Comparison of ENCODE assay signal across 16 cellular contexts in the genomic region with DNA sequence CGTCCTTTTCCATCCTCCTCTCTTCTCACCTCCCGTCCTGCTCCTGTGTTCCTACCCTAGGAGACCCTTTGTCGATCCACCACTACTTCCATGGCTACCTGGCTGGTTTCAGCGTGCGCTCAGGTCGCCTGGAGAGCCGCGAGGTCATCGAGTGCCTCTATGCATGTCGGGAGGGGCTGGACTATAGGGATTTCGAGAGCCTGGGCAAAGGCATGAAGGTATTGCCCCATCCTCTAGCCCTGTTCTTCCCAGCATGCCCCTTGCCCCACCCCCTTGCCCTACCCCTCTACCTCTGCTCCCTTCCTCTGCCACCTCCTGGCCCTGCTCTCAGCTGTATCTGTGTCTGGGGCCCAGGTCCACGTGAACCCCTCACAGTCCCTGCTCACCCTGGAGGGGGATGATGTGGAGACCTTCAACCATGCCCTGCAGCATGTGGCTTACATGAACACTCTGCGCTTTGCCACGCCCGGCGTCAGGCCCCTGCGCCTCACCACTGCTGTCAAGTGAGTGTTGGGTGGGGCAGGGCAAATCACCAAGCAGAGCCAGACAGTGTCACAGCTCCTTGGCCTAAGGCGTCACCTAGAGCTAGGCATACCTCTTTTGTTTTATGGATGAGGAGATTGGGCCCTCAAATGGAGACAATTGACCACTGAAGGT. TPM values are rescaled to one million over a fixed set of nuclear protein-coding genes. Genes with fewer than 3 reads are reported as not detected.
"Had no signal": no experiment of that assay in that cellular context is flagged by ENCODE, and none has a peak within 500 bp of the region (broad histone marks: within the 10 kb centered on the region; RNA-seq: fewer than 3 reads in every experiment).

No MANE protein-coding gene starts in this region.

- H3K36me3 ChIP-seq: right atrium auricular region, SJCRH30 had no signal

- DNase-seq: activated gamma-delta T cell; psoas muscle; stimulated activated naive B cell treated with anti-CD40 and anti-IgM and Interleukin-4, amounts not matched to agents 10 μg/mL and 1 μg/mL and 100 μg/mL, for 72 hours had no signal

- H3K9me3 ChIP-seq: esophagus muscularis mucosa, psoas muscle, right atrium auricular region, SJCRH30, testis had no signal

- H3K4me1 Mint-ChIP-seq: WTC11 had no signal

- H3K27ac ChIP-seq: coronary artery, esophagus muscularis mucosa, psoas muscle, right atrium auricular region, testis had no signal

- H3K27me3 ChIP-seq: esophagus muscularis mucosa, right atrium auricular region, SJCRH30, testis had no signal

- H3K4me3 ChIP-seq: coronary artery, esophagus muscularis mucosa, psoas muscle, right atrium auricular region, SJCRH30, skin epidermis, testis had no signal

- H3K4me1 ChIP-seq: psoas muscle, right atrium auricular region, testis had no signal

- H3K27me3 Mint-ChIP-seq: activated naive CD8-positive, alpha-beta T cell treated with anti-CD3 and anti-CD28 coated beads for 36 hours; naive thymus-derived CD4-positive, alpha-beta T cell; stimulated activated naive B cell treated with anti-CD40 and anti-IgM and Interleukin-4, amounts not matched to agents 10 μg/mL and 1 μg/mL and 100 μg/mL, for 72 hours; T-cell had no signal

- FAIRE-seq: astrocyte, frontal cortex had no signal

- H3K27ac Mint-ChIP-seq: activated naive CD8-positive, alpha-beta T cell treated with anti-CD3 and anti-CD28 coated beads for 36 hours; naive thymus-derived CD4-positive, alpha-beta T cell; stimulated activated naive B cell treated with anti-CD40 and anti-IgM and Interleukin-4, amounts not matched to agents 10 μg/mL and 1 μg/mL and 100 μg/mL, for 72 hours; WTC11 had no signal

- H3K4me3 Mint-ChIP-seq: activated naive CD8-positive, alpha-beta T cell treated with anti-CD3 and anti-CD28 coated beads for 36 hours; naive thymus-derived CD4-positive, alpha-beta T cell; stimulated activated naive B cell treated with anti-CD40 and anti-IgM and Interleukin-4, amounts not matched to agents 10 μg/mL and 1 μg/mL and 100 μg/mL, for 72 hours; T-cell; WTC11 had no signal

- H3K9me3 Mint-ChIP-seq: activated naive CD8-positive, alpha-beta T cell treated with anti-CD3 and anti-CD28 coated beads for 36 hours; naive thymus-derived CD4-positive, alpha-beta T cell; stimulated activated naive B cell treated with anti-CD40 and anti-IgM and Interleukin-4, amounts not matched to agents 10 μg/mL and 1 μg/mL and 100 μg/mL, for 72 hours; T-cell; WTC11 had no signal

RNA-seq across cellular contexts. Expression of gene RBP5, which starts 14.2 kb away (rescaled TPM):
- total RNA-seq: activated naive CD8-positive, alpha-beta T cell treated with anti-CD3 and anti-CD28 coated beads for 36 hours; astrocyte; frontal cortex; osteocyte; right atrium auricular region; SJCRH30 had no signal
- polyA plus RNA-seq: naive thymus-derived CD4-positive, alpha-beta T cell had no signal
